In genomic region chr17:43324205-43324893, GRCh38 we compare ENCODE assay signal across 12 cellular contexts.
DNase-seq lines count a peak whose midpoint lies in the region; ATAC-seq and TF ChIP-seq lines count a peak whose summit lies in the region.
"Had no signal": no experiment of that assay in that cellular context is flagged by ENCODE, and none has a peak within 500 bp of the region (broad histone marks: within the 10 kb centered on the region; RNA-seq: fewer than 3 reads in every experiment).

No MANE protein-coding gene starts in this region.

- H3K4me3 Mint-ChIP-seq in endothelial cell (ENCODE audit: unreplicated experiment), result no peak overlapping the region
- H3K4me3 Mint-ChIP-seq in activated CD4-positive, alpha-beta T cell treated with anti-CD3 and anti-CD28 coated beads, Interleukin-2, amount 10 ng/mL, durations not matched to agents 7 days and 5 days, result no peak overlapping the region
- H3K4me3 Mint-ChIP-seq: activated naive CD4-positive, alpha-beta T cell treated with anti-CD3 and anti-CD28 coated beads, Interleukin-2, amount 10 ng/mL, durations not matched to agents 7 days and 5 days; dendritic cell treated with granulocyte-macrophage colony-stimulating factor and Interleukin-4, amounts not matched to agents 40 ng/mL and 50 ng/mL, for 4 days had no signal

- H3K4me3 ChIP-seq in Loucy (ENCODE audit: low read length, poor library complexity, severe bottlenecking), result no peak overlapping the region

- ATAC-seq in GM21390 (IDR thresholded peaks at IDR 0.05; ENCODE audit: unreplicated experiment), result no peak
- ATAC-seq: activated CD4-positive, CD25-positive, alpha-beta regulatory T cell treated with anti-CD3 and anti-CD28 coated beads, Interleukin-2, amount 50 U/mL, for 24 hours had no signal

- no peaks in the 10 kb centered on the region for H3K36me3 ChIP-seq in Loucy (ENCODE audit: insufficient read depth, low read length)
- H3K36me3 ChIP-seq: heart left ventricle had no signal

- peak overlapping the region; percentile 20 for H3K4me2 ChIP-seq in Loucy (ENCODE audit: low read depth, low read length, poor library complexity, severe bottlenecking)

- peaks cover 4% of the 10 kb centered on the region for H3K27me3 Mint-ChIP-seq in endothelial cell (ENCODE audit: unreplicated experiment)
- peaks cover 26% of the 10 kb centered on the region for H3K27me3 Mint-ChIP-seq in activated CD4-positive, alpha-beta T cell treated with anti-CD3 and anti-CD28 coated beads, Interleukin-2, amount 10 ng/mL, durations not matched to agents 7 days and 5 days

- no peaks in the 10 kb centered on the region for H3K9me3 Mint-ChIP-seq in endothelial cell (ENCODE audit: unreplicated experiment)
- no peaks in the 10 kb centered on the region for H3K9me3 Mint-ChIP-seq in activated CD4-positive, alpha-beta T cell treated with anti-CD3 and anti-CD28 coated beads, Interleukin-2, amount 10 ng/mL, durations not matched to agents 7 days and 5 days
- H3K9me3 Mint-ChIP-seq: dendritic cell treated with granulocyte-macrophage colony-stimulating factor and Interleukin-4, amounts not matched to agents 40 ng/mL and 50 ng/mL, for 4 days had no signal

- H3F3A ChIP-seq in Loucy (ENCODE audit: low read depth), result no peaks in the 10 kb centered on the region

- no peaks in the 10 kb centered on the region for H3K4me1 ChIP-seq in Loucy (ENCODE audit: insufficient read depth, low read length, poor library complexity, severe bottlenecking)

- TF ChIP-seq CTCF in GM10248 (IDR thresholded peaks at IDR 0.05; ENCODE audit: control extremely low read depth, extremely low read depth, low read depth, missing control alignments) (peak; percentile 4), Loucy (conservative IDR thresholded peaks at IDR 0.05; ENCODE audit: low read length) (peak; percentile 43), endothelial cell (IDR thresholded peaks at IDR 0.05; ENCODE audit: unreplicated experiment) (peak; percentile 42)

- no peaks in the 10 kb centered on the region for H3K79me2 ChIP-seq in Loucy (ENCODE audit: insufficient read depth, low read length)

- no peak overlapping the region for H2AFZ ChIP-seq in Loucy (ENCODE audit: low read length)

- DNase-seq in GM10248 (ENCODE audit: extremely low spot score) (no peak), endothelial cell (ENCODE audit: low spot score) (peak; percentile 33), retina (peak; percentile 31), NCI-H2081 (lab: John Stamatoyannopoulos, UW) (no peak)
- DNase-seq in activated CD4-positive, alpha-beta T cell treated with anti-CD3 and anti-CD28 coated beads, Interleukin-2, amount 10 ng/mL, durations not matched to agents 7 days and 5 days, result no peak
- DNase-seq: activated naive CD4-positive, alpha-beta T cell treated with anti-CD3 and anti-CD28 coated beads, Interleukin-2, amount 10 ng/mL, durations not matched to agents 7 days and 5 days; heart left ventricle; NCI-H2171 treated with DMSO at 0.1 percent for 48 hours had no signal

- no peaks in the 10 kb centered on the region for H4K20me1 ChIP-seq in Loucy (ENCODE audit: insufficient read depth, low read length, poor library complexity, severe bottlenecking)

- H3K9me2 ChIP-seq in Loucy (replicated peaks; ENCODE audit: low read depth, low read length), result no peaks in the 10 kb centered on the region

- H3K9ac ChIP-seq in Loucy (ENCODE audit: low read depth, low read length, poor library complexity, severe bottlenecking), result peak overlapping the region; percentile 22

- CTCF ChIA-PET in GM10248 (lab: Yijun Ruan, JAX), result interaction anchor here (1.3 to 3.5 kb wide), 3 partner anchors 10 to 15 kb away, joined by 4 to 13 read pairs (median 12); no protein-coding TSS in a partner anchor
- CTCF ChIA-PET in activated CD4-positive, alpha-beta T cell treated with anti-CD3 and anti-CD28 coated beads, Interleukin-2, amount 10 ng/mL, durations not matched to agents 7 days and 5 days (lab: Charles Lee), result interaction anchor here (0.6 kb wide), 1 partner anchor 719 kb away, joined by 3 read pairs; no protein-coding TSS in a partner anchor

- H3K27ac Mint-ChIP-seq in endothelial cell (ENCODE audit: unreplicated experiment), result peak overlapping the region; percentile 3
- no peak overlapping the region for H3K27ac Mint-ChIP-seq in activated CD4-positive, alpha-beta T cell treated with anti-CD3 and anti-CD28 coated beads, Interleukin-2, amount 10 ng/mL, durations not matched to agents 7 days and 5 days
- H3K27ac Mint-ChIP-seq: activated naive CD4-positive, alpha-beta T cell treated with anti-CD3 and anti-CD28 coated beads, Interleukin-2, amount 10 ng/mL, durations not matched to agents 7 days and 5 days; dendritic cell treated with granulocyte-macrophage colony-stimulating factor and Interleukin-4, amounts not matched to agents 40 ng/mL and 50 ng/mL, for 4 days had no signal

- no peaks in the 10 kb centered on the region for H3K4me1 Mint-ChIP-seq in endothelial cell (ENCODE audit: unreplicated experiment)
- peaks cover 4% of the 10 kb centered on the region for H3K4me1 Mint-ChIP-seq in activated CD4-positive, alpha-beta T cell treated with anti-CD3 and anti-CD28 coated beads, Interleukin-2, amount 10 ng/mL, durations not matched to agents 7 days and 5 days
- H3K4me1 Mint-ChIP-seq: activated naive CD4-positive, alpha-beta T cell treated with anti-CD3 and anti-CD28 coated beads, Interleukin-2, amount 10 ng/mL, durations not matched to agents 7 days and 5 days had no signal

- H3K27me3 ChIP-seq in Loucy (ENCODE audit: insufficient read depth, low read length, poor library complexity, severe bottlenecking), result no peaks in the 10 kb centered on the region

- POLR2A ChIA-PET in GM10248 (lab: Yijun Ruan, JAX), result no interaction called here
- POLR2A ChIA-PET in activated CD4-positive, alpha-beta T cell treated with anti-CD3 and anti-CD28 coated beads, Interleukin-2, amount 10 ng/mL, durations not matched to agents 7 days and 5 days (lab: Charles Lee), result interaction anchor here (0.6 kb wide), 1 partner anchor 1436 kb away, joined by 3 read pairs; no protein-coding TSS in a partner anchor

- H3K9me3 ChIP-seq in Loucy (ENCODE audit: insufficient read depth, low read depth, low read length), result peaks cover 4% of the 10 kb centered on the region; the same call in 1 of the 2 replicates

- H3K36me3 Mint-ChIP-seq in endothelial cell (ENCODE audit: low read depth, unreplicated experiment), result peaks cover 4% of the 10 kb centered on the region
- no peaks in the 10 kb centered on the region for H3K36me3 Mint-ChIP-seq in activated CD4-positive, alpha-beta T cell treated with anti-CD3 and anti-CD28 coated beads, Interleukin-2, amount 10 ng/mL, durations not matched to agents 7 days and 5 days (ENCODE audit: low read depth)

Comparison
In these comparisons a context has a peak if more than half of its experiments do, and no peak if none do; other contexts are left out.
1. DNase-seq: peak in endothelial cell (single experiment) and retina (single experiment); none in GM10248 (single experiment), NCI-H2081 (0 of 2) and activated CD4-positive, alpha-beta T cell treated with anti-CD3 and anti-CD28 coated beads, Interleukin-2, amount 10 ng/mL, durations not matched to agents 7 days and 5 days (single experiment).
2. Peak in every context shown above with its lines, with median percentiles within 50 percentile points of each other: CTCF ChIP-seq.